Comparison of ENCODE assay signal across 1 cellular context in the genomic region with DNA sequence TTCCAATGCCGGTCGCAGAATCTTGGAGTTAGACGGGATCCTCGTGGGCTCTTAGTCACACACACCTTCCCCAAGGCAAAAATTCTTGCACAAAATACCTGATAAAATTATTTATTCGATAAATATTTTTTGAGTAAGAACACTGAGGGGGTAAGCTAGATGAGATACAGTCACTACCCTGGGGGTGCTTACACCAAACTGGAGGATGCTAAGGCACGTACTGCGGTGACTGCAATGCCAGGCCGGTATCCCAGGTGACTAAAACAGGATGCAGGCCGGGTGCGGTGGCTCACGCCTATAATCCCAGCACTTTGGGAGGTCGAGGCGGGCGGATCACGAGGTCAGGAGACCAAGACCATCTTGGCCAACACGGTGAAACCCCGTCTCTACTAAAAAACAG.
TF ChIP-seq lines count a peak whose summit lies in the region.

No MANE protein-coding gene starts in this region.

TF ChIP-seq in GM12878, 131 proteins besides CTCF, POLR2A, EP300 and RAD21:
- TF ChIP-seq, protein P1, sequence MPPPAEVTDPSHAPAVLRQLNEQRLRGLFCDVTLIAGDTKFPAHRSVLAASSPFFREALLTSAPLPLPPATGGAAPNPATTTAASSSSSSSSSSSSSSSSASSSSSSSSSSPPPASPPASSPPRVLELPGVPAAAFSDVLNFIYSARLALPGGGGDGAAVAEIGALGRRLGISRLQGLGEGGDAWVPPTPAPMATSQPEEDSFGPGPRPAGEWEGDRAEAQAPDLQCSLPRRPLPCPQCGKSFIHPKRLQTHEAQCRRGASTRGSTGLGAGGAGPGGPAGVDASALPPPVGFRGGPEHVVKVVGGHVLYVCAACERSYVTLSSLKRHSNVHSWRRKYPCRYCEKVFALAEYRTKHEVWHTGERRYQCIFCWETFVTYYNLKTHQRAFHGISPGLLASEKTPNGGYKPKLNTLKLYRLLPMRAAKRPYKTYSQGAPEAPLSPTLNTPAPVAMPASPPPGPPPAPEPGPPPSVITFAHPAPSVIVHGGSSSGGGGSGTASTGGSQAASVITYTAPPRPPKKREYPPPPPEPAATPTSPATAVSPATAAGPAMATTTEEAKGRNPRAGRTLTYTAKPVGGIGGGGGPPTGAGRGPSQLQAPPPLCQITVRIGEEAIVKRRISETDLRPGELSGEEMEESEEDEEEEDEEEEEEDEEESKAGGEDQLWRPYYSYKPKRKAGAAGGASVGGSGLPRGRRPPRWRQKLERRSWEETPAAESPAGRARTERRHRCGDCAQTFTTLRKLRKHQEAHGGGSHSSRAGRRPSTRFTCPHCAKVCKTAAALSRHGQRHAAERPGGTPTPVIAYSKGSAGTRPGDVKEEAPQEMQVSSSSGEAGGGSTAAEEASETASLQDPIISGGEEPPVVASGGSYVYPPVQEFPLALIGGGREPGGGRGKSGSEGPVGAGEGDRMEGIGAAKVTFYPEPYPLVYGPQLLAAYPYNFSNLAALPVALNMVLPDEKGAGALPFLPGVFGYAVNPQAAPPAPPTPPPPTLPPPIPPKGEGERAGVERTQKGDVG (CRISPR knock-in tag; IDR thresholded peaks at IDR 0.05) = no peak
- TF ChIP-seq, protein P2, sequence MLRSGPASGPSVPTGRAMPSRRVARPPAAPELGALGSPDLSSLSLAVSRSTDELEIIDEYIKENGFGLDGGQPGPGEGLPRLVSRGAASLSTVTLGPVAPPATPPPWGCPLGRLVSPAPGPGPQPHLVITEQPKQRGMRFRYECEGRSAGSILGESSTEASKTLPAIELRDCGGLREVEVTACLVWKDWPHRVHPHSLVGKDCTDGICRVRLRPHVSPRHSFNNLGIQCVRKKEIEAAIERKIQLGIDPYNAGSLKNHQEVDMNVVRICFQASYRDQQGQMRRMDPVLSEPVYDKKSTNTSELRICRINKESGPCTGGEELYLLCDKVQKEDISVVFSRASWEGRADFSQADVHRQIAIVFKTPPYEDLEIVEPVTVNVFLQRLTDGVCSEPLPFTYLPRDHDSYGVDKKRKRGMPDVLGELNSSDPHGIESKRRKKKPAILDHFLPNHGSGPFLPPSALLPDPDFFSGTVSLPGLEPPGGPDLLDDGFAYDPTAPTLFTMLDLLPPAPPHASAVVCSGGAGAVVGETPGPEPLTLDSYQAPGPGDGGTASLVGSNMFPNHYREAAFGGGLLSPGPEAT (IDR thresholded peaks at IDR 0.05; ENCODE audit: low read depth) = no peak
- TF ChIP-seq GABPA (IDR thresholded peaks at IDR 0.05; ENCODE audit: low read depth) (no peak), TAF1 (IDR thresholded peaks at IDR 0.05; ENCODE audit: borderline replicate concordance, low read depth, low read length) (no peak), POLR2AphosphoS5 (IDR thresholded peaks at IDR 0.05; ENCODE audit: low read length) (no peak), GATAD2B (conservative IDR thresholded peaks at IDR 0.05; ENCODE audit: low read depth) (no peak), TARDBP (IDR thresholded peaks at IDR 0.05; ENCODE audit: borderline replicate concordance) (no peak), SMAD5 (IDR thresholded peaks at IDR 0.05; ENCODE audit: low read depth) (no peak), HDAC2 (IDR thresholded peaks at IDR 0.05) (no peak), NFXL1 (IDR thresholded peaks at IDR 0.05; ENCODE audit: borderline replicate concordance) (no peak), NR2C1 (IDR thresholded peaks at IDR 0.05) (no peak), TCF12 (IDR thresholded peaks at IDR 0.05; ENCODE audit: low read depth, low read length) (no peak)
- TF ChIP-seq, protein P3, sequence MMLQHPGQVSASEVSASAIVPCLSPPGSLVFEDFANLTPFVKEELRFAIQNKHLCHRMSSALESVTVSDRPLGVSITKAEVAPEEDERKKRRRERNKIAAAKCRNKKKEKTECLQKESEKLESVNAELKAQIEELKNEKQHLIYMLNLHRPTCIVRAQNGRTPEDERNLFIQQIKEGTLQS (IDR thresholded peaks at IDR 0.05; ENCODE audit: borderline replicate concordance, extremely low read depth, low read depth, low read length) = no peak
- TF ChIP-seq, protein P4, sequence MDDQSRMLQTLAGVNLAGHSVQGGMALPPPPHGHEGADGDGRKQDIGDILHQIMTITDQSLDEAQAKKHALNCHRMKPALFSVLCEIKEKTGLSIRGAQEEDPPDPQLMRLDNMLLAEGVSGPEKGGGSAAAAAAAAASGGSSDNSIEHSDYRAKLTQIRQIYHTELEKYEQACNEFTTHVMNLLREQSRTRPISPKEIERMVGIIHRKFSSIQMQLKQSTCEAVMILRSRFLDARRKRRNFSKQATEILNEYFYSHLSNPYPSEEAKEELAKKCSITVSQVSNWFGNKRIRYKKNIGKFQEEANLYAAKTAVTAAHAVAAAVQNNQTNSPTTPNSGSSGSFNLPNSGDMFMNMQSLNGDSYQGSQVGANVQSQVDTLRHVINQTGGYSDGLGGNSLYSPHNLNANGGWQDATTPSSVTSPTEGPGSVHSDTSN (IDR thresholded peaks at IDR 0.05; ENCODE audit: insufficient replicate concordance, low read depth, low read length) = no peak
- TF ChIP-seq, protein P5, sequence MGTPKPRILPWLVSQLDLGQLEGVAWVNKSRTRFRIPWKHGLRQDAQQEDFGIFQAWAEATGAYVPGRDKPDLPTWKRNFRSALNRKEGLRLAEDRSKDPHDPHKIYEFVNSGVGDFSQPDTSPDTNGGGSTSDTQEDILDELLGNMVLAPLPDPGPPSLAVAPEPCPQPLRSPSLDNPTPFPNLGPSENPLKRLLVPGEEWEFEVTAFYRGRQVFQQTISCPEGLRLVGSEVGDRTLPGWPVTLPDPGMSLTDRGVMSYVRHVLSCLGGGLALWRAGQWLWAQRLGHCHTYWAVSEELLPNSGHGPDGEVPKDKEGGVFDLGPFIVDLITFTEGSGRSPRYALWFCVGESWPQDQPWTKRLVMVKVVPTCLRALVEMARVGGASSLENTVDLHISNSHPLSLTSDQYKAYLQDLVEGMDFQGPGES (IDR thresholded peaks at IDR 0.05) = no peak
- TF ChIP-seq, protein P6, sequence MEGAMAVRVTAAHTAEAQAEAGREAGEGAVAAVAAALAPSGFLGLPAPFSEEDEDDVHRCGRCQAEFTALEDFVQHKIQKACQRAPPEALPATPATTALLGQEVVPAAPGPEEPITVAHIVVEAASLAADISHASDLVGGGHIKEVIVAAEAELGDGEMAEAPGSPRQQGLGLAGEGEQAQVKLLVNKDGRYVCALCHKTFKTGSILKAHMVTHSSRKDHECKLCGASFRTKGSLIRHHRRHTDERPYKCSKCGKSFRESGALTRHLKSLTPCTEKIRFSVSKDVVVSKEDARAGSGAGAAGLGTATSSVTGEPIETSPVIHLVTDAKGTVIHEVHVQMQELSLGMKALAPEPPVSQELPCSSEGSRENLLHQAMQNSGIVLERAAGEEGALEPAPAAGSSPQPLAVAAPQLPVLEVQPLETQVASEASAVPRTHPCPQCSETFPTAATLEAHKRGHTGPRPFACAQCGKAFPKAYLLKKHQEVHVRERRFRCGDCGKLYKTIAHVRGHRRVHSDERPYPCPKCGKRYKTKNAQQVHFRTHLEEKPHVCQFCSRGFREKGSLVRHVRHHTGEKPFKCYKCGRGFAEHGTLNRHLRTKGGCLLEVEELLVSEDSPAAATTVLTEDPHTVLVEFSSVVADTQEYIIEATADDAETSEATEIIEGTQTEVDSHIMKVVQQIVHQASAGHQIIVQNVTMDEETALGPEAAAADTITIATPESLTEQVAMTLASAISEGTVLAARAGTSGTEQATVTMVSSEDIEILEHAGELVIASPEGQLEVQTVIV (IDR thresholded peaks at IDR 0.05; ENCODE audit: borderline replicate concordance, partially characterized antibody) = no peak
- TF ChIP-seq, protein P7, sequence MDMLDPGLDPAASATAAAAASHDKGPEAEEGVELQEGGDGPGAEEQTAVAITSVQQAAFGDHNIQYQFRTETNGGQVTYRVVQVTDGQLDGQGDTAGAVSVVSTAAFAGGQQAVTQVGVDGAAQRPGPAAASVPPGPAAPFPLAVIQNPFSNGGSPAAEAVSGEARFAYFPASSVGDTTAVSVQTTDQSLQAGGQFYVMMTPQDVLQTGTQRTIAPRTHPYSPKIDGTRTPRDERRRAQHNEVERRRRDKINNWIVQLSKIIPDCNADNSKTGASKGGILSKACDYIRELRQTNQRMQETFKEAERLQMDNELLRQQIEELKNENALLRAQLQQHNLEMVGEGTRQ (IDR thresholded peaks at IDR 0.05; ENCODE audit: borderline replicate concordance, low read depth, low read length) = no peak
